ENCODE assay signal across 8 cellular contexts in the genomic region with DNA sequence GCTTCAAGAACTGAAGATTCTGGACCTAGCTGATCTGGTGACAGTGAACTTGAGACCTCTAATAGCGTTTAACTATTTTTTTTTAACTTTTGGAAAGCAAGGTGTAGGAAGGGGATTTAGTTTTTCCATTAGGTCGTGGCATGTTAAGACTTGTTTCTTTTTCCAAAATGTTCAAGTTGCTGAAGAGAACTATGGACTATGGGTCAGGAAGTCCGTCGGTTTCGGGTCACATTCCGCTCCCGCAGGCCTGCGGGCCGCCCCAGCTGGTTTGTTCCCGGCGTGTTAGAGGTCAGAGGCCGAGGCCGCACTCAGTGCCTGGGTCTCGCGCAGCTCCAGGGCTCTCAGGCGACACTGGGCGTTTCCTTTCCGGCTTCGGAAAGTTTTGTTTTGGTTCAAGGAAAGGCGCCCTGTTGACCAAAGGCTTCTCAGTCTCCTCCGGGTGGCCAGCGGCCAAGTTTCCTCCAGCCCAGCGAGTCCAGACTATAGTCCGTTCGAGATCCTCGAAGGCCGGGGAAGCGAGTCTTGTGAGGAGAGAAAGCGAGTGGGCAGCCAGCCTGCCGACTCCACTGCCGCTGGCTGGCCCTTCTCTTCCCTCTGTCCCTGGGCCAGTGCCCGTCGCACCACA. TPM values are rescaled to one million over a fixed set of nuclear protein-coding genes. Genes with fewer than 3 reads are reported as not detected.
DNase-seq lines count a peak whose midpoint lies in the region; ATAC-seq and TF ChIP-seq lines count a peak whose summit lies in the region.

No MANE protein-coding gene starts in this region.

- H3K27me3 ChIP-seq in SJSA1 (replicated peaks) = no peaks in the 10 kb centered on the region
- no peaks in the 10 kb centered on the region for H3K27me3 ChIP-seq in esophagus (ENCODE audit: control insufficient read depth in 1 of 2, insufficient read depth in 2 of 2, low read length in 2 of 2)

- H3K9me3 ChIP-seq in SJSA1 (replicated peaks) (peaks cover 4% of the 10 kb centered on the region; the same call in 1 of the 2 replicates), esophagus (ENCODE audit: control insufficient read depth in 2 of 2, insufficient read depth in 1 of 2, low read depth in 1 of 2, low read length in 1 of 2) (no peaks in the 10 kb centered on the region)

- ATAC-seq in HG02885 (IDR thresholded peaks at IDR 0.05; ENCODE audit: poor library complexity, unreplicated experiment) = peak; percentile 43

- no peaks in the 10 kb centered on the region for H3K9me3 Mint-ChIP-seq in T-helper 2 cell treated with Interferon-gamma antibody and Interleukin-4, amounts not matched to agents 5 μg/mL and 100 μg/mL, for 36 hours
- H3K9me3 Mint-ChIP-seq in nephron = no peaks in the 10 kb centered on the region

- peaks cover 2% of the 10 kb centered on the region for H3K36me3 Mint-ChIP-seq in T-helper 2 cell treated with Interferon-gamma antibody and Interleukin-4, amounts not matched to agents 5 μg/mL and 100 μg/mL, for 36 hours (ENCODE audit: low read depth)
- peaks cover 3% of the 10 kb centered on the region for H3K36me3 Mint-ChIP-seq in nephron (ENCODE audit: low read depth)

- H3K36me3 ChIP-seq in SJSA1 (peaks cover 6% of the 10 kb centered on the region), esophagus (ENCODE audit: control insufficient read depth in 2 of 2, insufficient read depth in 2 of 2, low read length in 1 of 2) (no peaks in the 10 kb centered on the region)

- DNase-seq in T-helper 2 cell treated with Interferon-gamma antibody and Interleukin-4, amounts not matched to agents 5 μg/mL and 100 μg/mL, for 36 hours (ENCODE audit: low spot score) = no peak
- no peak for DNase-seq in T-helper 2 cell
- DNase-seq in SJSA1 (ENCODE audit: low read depth in 1 of 2, low spot score in 2 of 2) = no peak
- DNase-seq in NCI-H187 (lab: John Stamatoyannopoulos, UW) = no peak
- DNase-seq in epidermal melanocyte (ENCODE audit: insufficient read length, low spot score) = no peak

- peaks cover 64% of the 10 kb centered on the region for H3K27me3 Mint-ChIP-seq in T-helper 2 cell treated with Interferon-gamma antibody and Interleukin-4, amounts not matched to agents 5 μg/mL and 100 μg/mL, for 36 hours (ENCODE audit: low read depth)
- H3K27me3 Mint-ChIP-seq in nephron (ENCODE audit: low read depth) = no peaks in the 10 kb centered on the region

- TF ChIP-seq CTCF in nephron (IDR thresholded peaks at IDR 0.05; ENCODE audit: unreplicated experiment in 3 of 3) = no peak

- H3K27ac ChIP-seq in SJSA1 (peak overlapping the region; percentile 78), esophagus (ENCODE audit: low read depth in 2 of 2, low read length in 1 of 2) (peak overlapping the region; percentile 97 to 99)

- peaks cover 12% of the 10 kb centered on the region for H3K4me1 Mint-ChIP-seq in T-helper 2 cell treated with Interferon-gamma antibody and Interleukin-4, amounts not matched to agents 5 μg/mL and 100 μg/mL, for 36 hours (ENCODE audit: low read depth)
- peaks cover 28% of the 10 kb centered on the region for H3K4me1 Mint-ChIP-seq in nephron

- 2% methylated on average over 33 of the region's 33 CpGs for WGBS in esophagus, 2 donors

- H3K4me1 ChIP-seq in SJSA1 (replicated peaks) (peaks cover 24% of the 10 kb centered on the region), esophagus (ENCODE audit: control insufficient read depth in 2 of 2, insufficient read depth in 2 of 2, low read length in 1 of 2) (peaks cover 0 to 3% of the 10 kb centered on the region in 2 donors)

- peak overlapping the region; percentile 90 for H3K4me3 Mint-ChIP-seq in T-helper 2 cell treated with Interferon-gamma antibody and Interleukin-4, amounts not matched to agents 5 μg/mL and 100 μg/mL, for 36 hours
- peak overlapping the region; percentile 95 to 99 (median 95) for H3K4me3 Mint-ChIP-seq in nephron

- peak overlapping the region; percentile 97 for H3K4me3 ChIP-seq in SJSA1
- H3K4me3 ChIP-seq in esophagus (ENCODE audit: low read depth in 1 of 2, low read length in 2 of 2) = peak overlapping the region; percentile 78 to 79

- peak overlapping the region; percentile 68 for H3K27ac Mint-ChIP-seq in T-helper 2 cell treated with Interferon-gamma antibody and Interleukin-4, amounts not matched to agents 5 μg/mL and 100 μg/mL, for 36 hours
- H3K27ac Mint-ChIP-seq in nephron = peak overlapping the region; percentile 93 to 99 (median 99)

RNA-seq across cellular contexts. Expression of gene FCHO2, which starts 0.6 kb away (rescaled TPM):
- total RNA-seq in SJSA1 (2014; rRNA removed; shearing (Covaris generic)) = 3.7 and 8.9 TPM in 2 replicates
- polyA plus RNA-seq in esophagus = 10 to 100 TPM; 20.5 to 33.7 TPM
